ENCODE assay signal across 29 cellular contexts in the genomic region with DNA sequence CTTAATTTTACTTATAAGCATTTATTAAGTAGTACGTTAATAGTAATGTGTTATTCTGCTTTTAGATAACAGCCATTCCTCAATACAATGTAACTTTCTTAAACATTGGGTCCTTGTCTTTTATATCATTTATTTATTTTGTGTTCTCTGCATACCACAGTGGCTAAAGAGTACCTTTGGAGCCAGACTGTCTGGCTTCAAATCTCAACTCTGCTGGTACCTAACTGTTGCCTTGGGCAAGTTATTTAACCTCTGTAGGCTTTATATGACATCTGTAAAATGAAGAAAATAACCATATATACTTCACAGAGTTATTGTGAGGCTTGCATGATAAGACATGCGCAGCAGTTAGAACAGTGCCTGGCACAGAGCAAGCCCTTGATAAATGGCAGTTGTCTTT.
"Had no signal": no experiment of that assay in that cellular context is flagged by ENCODE, and none has a peak within 500 bp of the region (broad histone marks: within the 10 kb centered on the region; RNA-seq: fewer than 3 reads in every experiment).

No MANE protein-coding gene starts in this region.

- H3K36me3 ChIP-seq: lower lobe of right lung, neural progenitor cell, neutrophil, ovary, right atrium auricular region, right lobe of liver, stomach, thyroid gland, transverse colon, uterus had no signal

- H3K4me1 ChIP-seq: lower lobe of right lung, neural progenitor cell, right atrium auricular region, right lobe of liver, stomach, testis, thyroid gland, transverse colon, uterus had no signal

- H2AFZ ChIP-seq: neural progenitor cell had no signal

- H3K9me3 ChIP-seq: lower lobe of right lung, neutrophil, ovary, right atrium auricular region, right lobe of liver, stomach, testis, thyroid gland, transverse colon, uterus had no signal

- DNase-seq: hippocampal formation; kidney glomerular epithelial cell; left cardiac atrium; lower lobe of right lung; mammary epithelial cell; mesenchymal stem cell; naive B cell; natural killer cell; nephron progenitor cell; ovary; right lobe of liver; stimulated activated CD4-positive, alpha-beta T cell treated with anti-CD3 and anti-CD28 coated beads, Interleukin-1b, Interleukin-23, amount 100 ng/mL, for 48 hours; stimulated activated CD4-positive, alpha-beta T cell treated with anti-CD3 and anti-CD28 coated beads, Interleukin-2, amount 100 ng/mL, for 48 hours; stimulated activated CD4-positive, alpha-beta T cell treated with anti-CD3 and anti-CD28 coated beads, Interleukin-4, amount 100 ng/mL, for 4 hours; stimulated activated CD8-positive, alpha-beta memory T cell treated with anti-CD3 and anti-CD28 coated beads, Interleukin-4, amount 100 ng/mL, for 48 hours; stimulated activated naive CD8-positive, alpha-beta T cell treated with anti-CD3 and anti-CD28 coated beads, Interleukin-15, Interleukin-2, amounts not matched to agents 100 U/mL and 50 U/mL, for 24 hours; stomach; testis; thyroid gland; transverse colon; uterus had no signal

- H3K27me3 Mint-ChIP-seq: progenitor cell of endocrine pancreas had no signal

- H3K9me3 Mint-ChIP-seq: natural killer cell; nephron progenitor cell; neural progenitor cell; stimulated activated memory B cell treated with anti-CD40 and anti-IgM and Interleukin-4, amounts not matched to agents 10 μg/mL and 1 μg/mL and 100 μg/mL, for 72 hours had no signal

- H3K27ac ChIP-seq: lower lobe of right lung, neural progenitor cell, neutrophil, ovary, right atrium auricular region, right lobe of liver, stomach, testis, thyroid gland, transverse colon, uterus had no signal

- H3K4me3 ChIP-seq: lower lobe of right lung, neural progenitor cell, ovary, right atrium auricular region, right lobe of liver, smooth muscle cell, stomach, testis, thyroid gland, transverse colon, uterus had no signal

- FAIRE-seq: keratinocyte had no signal

- H3K27ac Mint-ChIP-seq: naive B cell; natural killer cell; nephron progenitor cell; neural progenitor cell; progenitor cell of endocrine pancreas; stimulated activated memory B cell treated with anti-CD40 and anti-IgM and Interleukin-4, amounts not matched to agents 10 μg/mL and 1 μg/mL and 100 μg/mL, for 72 hours had no signal

- H3K36me3 Mint-ChIP-seq: naive B cell; natural killer cell; neural progenitor cell; stimulated activated memory B cell treated with anti-CD40 and anti-IgM and Interleukin-4, amounts not matched to agents 10 μg/mL and 1 μg/mL and 100 μg/mL, for 72 hours had no signal

- H3K4me1 Mint-ChIP-seq: naive B cell; natural killer cell; nephron progenitor cell; neural progenitor cell; stimulated activated memory B cell treated with anti-CD40 and anti-IgM and Interleukin-4, amounts not matched to agents 10 μg/mL and 1 μg/mL and 100 μg/mL, for 72 hours had no signal

- H3K4me3 Mint-ChIP-seq: naive B cell; natural killer cell; nephron progenitor cell; neural progenitor cell; stimulated activated memory B cell treated with anti-CD40 and anti-IgM and Interleukin-4, amounts not matched to agents 10 μg/mL and 1 μg/mL and 100 μg/mL, for 72 hours had no signal

- H3K4me2 ChIP-seq: neural progenitor cell, smooth muscle cell had no signal

- H3K27me3 ChIP-seq: neural progenitor cell, neutrophil, ovary, right atrium auricular region, right lobe of liver, stomach, testis, thyroid gland, transverse colon, uterus had no signal

- ATAC-seq: left cardiac atrium; left lobe of liver; natural killer cell; right lobe of liver; stimulated activated memory B cell treated with anti-CD40 and anti-IgM and Interleukin-4, amounts not matched to agents 10 μg/mL and 1 μg/mL and 100 μg/mL, for 72 hours; stimulated activated naive CD8-positive, alpha-beta T cell treated with anti-CD3 and anti-CD28 coated beads, Interleukin-15, Interleukin-2, amounts not matched to agents 100 U/mL and 50 U/mL, for 24 hours had no signal
